ENCODE assay signal across 8 cellular contexts in genomic region chr20:1509237-1509636, GRCh38. TPM values are rescaled to one million over a fixed set of nuclear protein-coding genes. Genes with fewer than 3 reads are reported as not detected.
DNase-seq lines count a peak whose midpoint lies in the region; ATAC-seq, FAIRE-seq and TF ChIP-seq lines count a peak whose summit lies in the region.

No MANE protein-coding gene starts in this region.

- no peak overlapping the region for H3K27ac ChIP-seq in keratinocyte (ENCODE audit: control insufficient read depth, insufficient read depth, low read length)

- no peaks in the 10 kb centered on the region for H4K20me1 ChIP-seq in keratinocyte (ENCODE audit: control insufficient read depth, extremely low read depth, insufficient read depth, low read length)

- H3K36me3 ChIP-seq in keratinocyte (ENCODE audit: control insufficient read depth in 2 of 2, extremely low read depth in 1 of 2, insufficient read depth in 2 of 2, low read length in 2 of 2) = no peaks in the 10 kb centered on the region

- H3K9ac ChIP-seq in keratinocyte (ENCODE audit: control insufficient read depth, extremely low read depth, insufficient read depth, low read length) = no peak overlapping the region

- peak; percentile 2 for DNase-seq in G401 (ENCODE audit: low spot score)
- peak; percentile 8 for DNase-seq in LNCaP clone FGC (ENCODE audit: low read depth)
- peak; percentile 11 to 23 for DNase-seq in activated CD4-positive, alpha-beta T cell treated with anti-CD3 and anti-CD28 coated beads, Interleukin-2, amount 50 U/mL, for 48 hours
- no peak for DNase-seq in keratinocyte (ENCODE audit: low read depth, low spot score)
- DNase-seq in NCI-H2171 (lab: John Stamatoyannopoulos, UW) = no peak

- no peak overlapping the region for H2AFZ ChIP-seq in keratinocyte (ENCODE audit: control insufficient read depth, low read length)

- no peaks in the 10 kb centered on the region for H3K9me3 ChIP-seq in keratinocyte (ENCODE audit: control insufficient read depth, low read depth, low read length)

- H3K9me1 ChIP-seq in keratinocyte (ENCODE audit: control insufficient read depth, extremely low read depth, insufficient read depth, low read length) = no peaks in the 10 kb centered on the region

- H3K4me1 ChIP-seq in keratinocyte (ENCODE audit: control insufficient read depth, extremely low read depth, insufficient read depth, low read length) = peaks cover 33% of the 10 kb centered on the region

- ATAC-seq in HG02571 (IDR thresholded peaks at IDR 0.05; ENCODE audit: unreplicated experiment) (no peak), HG03378 (IDR thresholded peaks at IDR 0.05; ENCODE audit: unreplicated experiment) (no peak), GM21423 (IDR thresholded peaks at IDR 0.05; ENCODE audit: unreplicated experiment) (no peak)

- no peak overlapping the region for H3K4me2 ChIP-seq in keratinocyte (ENCODE audit: control insufficient read depth, extremely low read depth, insufficient read depth, low read depth, low read length)

- TF ChIP-seq CTCF in LNCaP clone FGC (IDR thresholded peaks at IDR 0.05; ENCODE audit: control insufficient read depth, extremely low read depth, insufficient read depth) = peak; percentile 81
- peak; percentile 48 to 82 (median 49) for TF ChIP-seq CTCF in keratinocyte (optimal IDR thresholded peaks at IDR 0.05 in 1 of 3, IDR thresholded peaks at IDR 0.05 in 1 of 3, conservative IDR thresholded peaks at IDR 0.05 in 1 of 3; ENCODE audit: extremely low read depth in 1 of 3, insufficient read depth in 2 of 3, low read length in 3 of 3)

- no peak overlapping the region for H3K4me3 ChIP-seq in LNCaP clone FGC (ENCODE audit: low read depth, low read length)
- H3K4me3 ChIP-seq in keratinocyte (ENCODE audit: control insufficient read depth in 2 of 3, extremely low read depth in 1 of 3, insufficient read depth in 2 of 3, low read depth in 1 of 3, low read length in 3 of 3) = no peak overlapping the region

- in situ Hi-C loops in G401 (cut with HindIII; ENCODE audit: low sequenced_read_pairs) = no loop called here

- dilution Hi-C loops in keratinocyte (cut with MboI; ENCODE audit: extremely low pct_ligation_motif_present, low sequenced_read_pairs) = no loop called here

- FAIRE-seq in keratinocyte (lab: Jason Lieb, UNC) = peak; percentile 87

- H3K79me2 ChIP-seq in keratinocyte (ENCODE audit: control insufficient read depth, insufficient read depth, low read length) = no peaks in the 10 kb centered on the region

- H3K27me3 ChIP-seq in keratinocyte (ENCODE audit: control insufficient read depth, extremely low read depth, insufficient read depth, low read length) = no peaks in the 10 kb centered on the region

RNA-seq across cellular contexts. Expression of gene SIRPB2, which starts 18.0 kb away (rescaled TPM):
- not detected in 2 replicates for total RNA-seq in G401 (2014; rRNA removed; shearing (Covaris generic))
- 1.1 to 2.1 TPM (median 1.6 TPM) in 3 replicates for polyA plus RNA-seq in keratinocyte
- 0.51 TPM for polyA plus RNA-seq in keratinocyte (2011; ENCODE audit: low read depth)
- polyA plus RNA-seq in keratinocyte (2011; cell fraction: cytosol; rRNA removed) = 0.79 and 1.2 TPM in 2 replicates
- 2.2 and 3.4 TPM in 2 replicates for polyA plus RNA-seq in keratinocyte (2011; cell fraction: nucleus; rRNA removed)
- 0.77 and 1.7 TPM in 2 replicates for polyA plus RNA-seq in keratinocyte (2012; ENCODE audit: low replicate concordance)
- polyA minus RNA-seq in keratinocyte = 0.66 to 3.1 TPM (median 1.3 TPM) in 3 replicates
- polyA minus RNA-seq in keratinocyte (2011; cell fraction: cytosol; rRNA and poly(A)+ RNA removed) = not detected
- polyA minus RNA-seq in keratinocyte (2011; cell fraction: nucleus; rRNA and poly(A)+ RNA removed) = 1.3 and 1.8 TPM in 2 replicates

RNA-seq across cellular contexts. Expression of gene NSFL1C, which starts 42.6 kb away (rescaled TPM):
- 89.2 and 123 TPM in 2 replicates for total RNA-seq in G401 (2014; rRNA removed; shearing (Covaris generic))
- polyA plus RNA-seq in keratinocyte = 23.9 to 45.4 TPM (median 38.8 TPM) in 3 replicates
- 197 TPM for polyA plus RNA-seq in keratinocyte (2011; ENCODE audit: low read depth)
- 39.1 and 51.0 TPM in 2 replicates for polyA plus RNA-seq in keratinocyte (2011; cell fraction: cytosol; rRNA removed)
- 58.2 and 59.0 TPM in 2 replicates for polyA plus RNA-seq in keratinocyte (2011; cell fraction: nucleus; rRNA removed)
- 99.1 and 116 TPM in 2 replicates for polyA plus RNA-seq in keratinocyte (2012; ENCODE audit: low replicate concordance)
- 19.8 to 28.9 TPM (median 20.8 TPM) in 3 replicates for polyA minus RNA-seq in keratinocyte
- polyA minus RNA-seq in keratinocyte (2011; cell fraction: cytosol; rRNA and poly(A)+ RNA removed) = 11.1 TPM
- 19.9 and 28.5 TPM in 2 replicates for polyA minus RNA-seq in keratinocyte (2011; cell fraction: nucleus; rRNA and poly(A)+ RNA removed)

RNA-seq across cellular contexts. Expression of gene SIRPD, which starts 48.3 kb away (rescaled TPM):
- total RNA-seq in G401 (2014; rRNA removed; shearing (Covaris generic)) = not detected in 2 replicates
- polyA plus RNA-seq in keratinocyte = not detected in 3 replicates
- not detected for polyA plus RNA-seq in keratinocyte (2011; ENCODE audit: low read depth)
- polyA plus RNA-seq in keratinocyte (2011; cell fraction: cytosol; rRNA removed) = not detected in 2 replicates
- not detected in 2 replicates for polyA plus RNA-seq in keratinocyte (2011; cell fraction: nucleus; rRNA removed)
- not detected in 2 replicates for polyA plus RNA-seq in keratinocyte (2012; ENCODE audit: low replicate concordance)
- polyA minus RNA-seq in keratinocyte = not detected in 3 replicates
- polyA minus RNA-seq in keratinocyte (2011; cell fraction: cytosol; rRNA and poly(A)+ RNA removed) = not detected
- not detected in 2 replicates for polyA minus RNA-seq in keratinocyte (2011; cell fraction: nucleus; rRNA and poly(A)+ RNA removed)

Comparison
In these comparisons a context has a peak if more than half of its experiments do, and no peak if none do; other contexts are left out.
1. DNase-seq: peak in G401 (single experiment), LNCaP clone FGC (single experiment) and activated CD4-positive, alpha-beta T cell treated with anti-CD3 and anti-CD28 coated beads, Interleukin-2, amount 50 U/mL, for 48 hours (2 of 2); none in keratinocyte (single experiment) and NCI-H2171 (single experiment).